8 cellular contexts compared by ENCODE assay signal in genomic region chr6:12012231-12012565, GRCh38. TPM values are rescaled to one million over a fixed set of nuclear protein-coding genes. Genes with fewer than 3 reads are reported as not detected.
DNase-seq lines count a peak whose midpoint lies in the region; ATAC-seq, FAIRE-seq and TF ChIP-seq lines count a peak whose summit lies in the region.

TSS of gene HIVEP1 (plus strand) at chr6:12012312. CDS start at chr6:12015629, 3,317 bp downstream.

- peaks cover 42% of the 10 kb centered on the region for H3K79me2 ChIP-seq in endothelial cell of umbilical vein (ENCODE audit: control insufficient read depth, insufficient read depth, low read length)

- H3K27ac Mint-ChIP-seq in CD8-positive, alpha-beta T cell: peak within 1 kb of the TSS; percentile 97

- H3K4me1 Mint-ChIP-seq in CD8-positive, alpha-beta T cell (ENCODE audit: low read depth): peaks cover 64% of the 10 kb centered on the region

- no peak for TF ChIP-seq EP300 in transverse colon (IDR thresholded peaks at IDR 0.05; ENCODE audit: low read depth)

- no peaks in the 10 kb centered on the region for H3K27me3 Mint-ChIP-seq in CD8-positive, alpha-beta T cell (ENCODE audit: low read depth)

- H3K4me2 ChIP-seq in endothelial cell of umbilical vein (ENCODE audit: insufficient read depth, low read length): peak within 1 kb of the TSS; percentile 96

- peaks cover 36% of the 10 kb centered on the region for H3K36me3 Mint-ChIP-seq in CD8-positive, alpha-beta T cell

- peak in 1 of 7 experiments; percentile 57 for DNase-seq in CD8-positive, alpha-beta T cell
- no peak for DNase-seq in endothelial cell of umbilical vein (ENCODE audit: low read depth, low spot score)
- DNase-seq in mucosa of descending colon: peak; percentile 38 to 71 (median 67)
- DNase-seq in transverse colon: no peak
- no peak for DNase-seq in ACHN
- no peak for DNase-seq in NCI-H82 (lab: John Stamatoyannopoulos, UW)

- no peaks in the 10 kb centered on the region for H3K36me3 ChIP-seq in CD8-positive, alpha-beta T cell (ENCODE audit: insufficient read depth, low read length)
- H3K36me3 ChIP-seq in endothelial cell of umbilical vein (ENCODE audit: control insufficient read depth in 2 of 2, extremely low read depth in 1 of 2, insufficient read depth in 2 of 2, low read length in 2 of 2) (peaks cover 2 to 3% of the 10 kb centered on the region in 2 experiments), mucosa of descending colon (ENCODE audit: low read depth) (no peaks in the 10 kb centered on the region), transverse colon (peaks cover 0 to 1% (median under 1%) of the 10 kb centered on the region in 4 donors)

- dilution Hi-C loops in endothelial cell of umbilical vein (cut with MboI; ENCODE audit: extremely low pct_ligation_motif_present, low sequenced_read_pairs): no loop called here

- no peak for FAIRE-seq in endothelial cell of umbilical vein (lab: Jason Lieb, UNC)

- no peaks in the 10 kb centered on the region for H3K9me3 ChIP-seq in CD8-positive, alpha-beta T cell (ENCODE audit: low read length)
- H3K9me3 ChIP-seq in endothelial cell of umbilical vein (replicated peaks; ENCODE audit: control insufficient read depth, insufficient read depth, low read length): no peaks in the 10 kb centered on the region
- H3K9me3 ChIP-seq in mucosa of descending colon: no peaks in the 10 kb centered on the region
- no peaks in the 10 kb centered on the region for H3K9me3 ChIP-seq in transverse colon

- TF ChIP-seq POLR2A in endothelial cell of umbilical vein (IDR thresholded peaks at IDR 0.05; ENCODE audit: low read depth, low read length) (no peak), transverse colon (IDR thresholded peaks at IDR 0.05) (no peak)

- 1% methylated on average over 33 of the region's 46 CpGs; no CpG with 5 or more reads in 1 of the 2 donors for WGBS in transverse colon (ENCODE audit: low coverage in 1 of 2), 2 donors

- peak within 1 kb of the TSS; percentile 96 for H3K4me3 Mint-ChIP-seq in CD8-positive, alpha-beta T cell

- H4K20me1 ChIP-seq in endothelial cell of umbilical vein (replicated peaks; ENCODE audit: control insufficient read depth, extremely low read depth, insufficient read depth, low read length): no peaks in the 10 kb centered on the region

- peak within 1 kb of the TSS; percentile 13 for H2AFZ ChIP-seq in endothelial cell of umbilical vein (ENCODE audit: low read depth, low read length)

- TF ChIP-seq CTCF in CD8-positive, alpha-beta T cell (IDR thresholded peaks at IDR 0.05): no peak
- TF ChIP-seq CTCF in endothelial cell of umbilical vein (IDR thresholded peaks at IDR 0.05; ENCODE audit: extremely low read depth in 1 of 2, insufficient read depth in 1 of 2, low read depth in 1 of 2, low read length in 2 of 2) (no peak), mucosa of descending colon (IDR thresholded peaks at IDR 0.05) (no peak), transverse colon (IDR thresholded peaks at IDR 0.05) (no peak)

- peak within 1 kb of the TSS; percentile 96 for H3K9ac ChIP-seq in endothelial cell of umbilical vein (replicated peaks; ENCODE audit: extremely low read depth, insufficient read depth, low read length)

- POLR2A ChIA-PET in CD8-positive, alpha-beta T cell (lab: Charles Lee): interaction anchor here (2.2 kb wide), 1 partner anchor 13 kb away, joined by 8 read pairs; no protein-coding TSS in a partner anchor
- POLR2A ChIA-PET in endothelial cell of umbilical vein (lab: Charles Lee): interaction anchor here (0.7 to 3.4 kb wide), 4 partner anchors 278 to 405 kb away, joined by 3 to 29 read pairs (median 4); partner anchors contain the start of gene EDN1

- CTCF ChIA-PET in CD8-positive, alpha-beta T cell (lab: Charles Lee): no interaction called here
- CTCF ChIA-PET in endothelial cell of umbilical vein (lab: Charles Lee): interaction anchor here (0.6 to 4.4 kb wide), 7 partner anchors 12 to 780 kb away, joined by 3 to 41 read pairs (median 12); partner anchors contain the start of genes EDN1 and NEDD9

- H3K9me1 ChIP-seq in endothelial cell of umbilical vein (replicated peaks; ENCODE audit: control insufficient read depth, extremely low read depth, insufficient read depth, low read length): no peaks in the 10 kb centered on the region

- BruUV-seq in endothelial cell of umbilical vein (replicated peaks; lab: Mats Ljungman, UMichigan): no TSS peak

- ATAC-seq in CD8-positive, alpha-beta T cell: no peak
- ATAC-seq in HG02759 (IDR thresholded peaks at IDR 0.05; ENCODE audit: unreplicated experiment) (peak; percentile 2), mucosa of descending colon (no peak)

- in situ Hi-C loops in transverse colon (cut with MboI; ENCODE audit: low pct_ligation_motif_present in 1 of 4, low pct_unique_long_range_greater_than_20kb in 1 of 4, low sequenced_read_pairs in 3 of 4): no loop called here
- in situ Hi-C loops in ACHN (cut with HindIII; ENCODE audit: low pct_ligation_motif_present, low pct_unique_long_range_greater_than_20kb, low sequenced_read_pairs): no loop called here

- peak within 1 kb of the TSS; percentile 51 for H3K27ac ChIP-seq in CD8-positive, alpha-beta T cell (ENCODE audit: low read depth, low read length)
- H3K27ac ChIP-seq in endothelial cell of umbilical vein (ENCODE audit: insufficient read depth, low read depth, low read length) (peak within 1 kb of the TSS; percentile 95), transverse colon (peak within 1 kb of the TSS; percentile 96 to 99 (median 99))

- H3K4me3 ChIP-seq in CD8-positive, alpha-beta T cell (ENCODE audit: low read depth, low read length): peak within 1 kb of the TSS; percentile 72
- H3K4me3 ChIP-seq in endothelial cell of umbilical vein (replicated peaks in 1 of 3; ENCODE audit: insufficient read depth in 1 of 3, low read depth in 1 of 3, low read length in 3 of 3) (peak within 1 kb of the TSS; percentile 62 to 92 (median 71)), mucosa of descending colon (peak within 1 kb of the TSS; percentile 60), transverse colon (peak within 1 kb of the TSS; percentile 76 to 93 (median 80))

- no peaks in the 10 kb centered on the region for H3K27me3 ChIP-seq in CD8-positive, alpha-beta T cell (ENCODE audit: insufficient read depth, low read length)
- H3K27me3 ChIP-seq in endothelial cell of umbilical vein (ENCODE audit: control insufficient read depth in 2 of 2, insufficient read depth in 2 of 2, low read length in 2 of 2) (no peaks in the 10 kb centered on the region), transverse colon (no peaks in the 10 kb centered on the region)

- intact Hi-C loops in CD8-positive, alpha-beta T cell (cut with DNase I, micrococcal nuclease): loop anchor here (2.0 to 10.0 kb wide), 8 partner anchors 47 to 1695 kb away; partner anchors contain the start of genes NEDD9 (in 2 of the 2), SMIM13 (in 1 of the 2), TBC1D7 (in 1 of the 2) and TMEM14B (in 1 of the 2)
- intact Hi-C loops in T-helper 2 cell treated with Interferon-gamma antibody and Interleukin-4, amounts not matched to agents 100 ng/mL and 5 ng/mL, for 36 hours (cut with micrococcal nuclease): loop anchor here (5.0 to 10.0 kb wide), 4 partner anchors 110 to 1600 kb away; partner anchors contain the start of gene SIRT5
- intact Hi-C loops in endothelial cell of umbilical vein (cut with micrococcal nuclease) (loop anchor here (5.0 to 10.0 kb wide), 4 partner anchors 135 to 797 kb away; no protein-coding TSS in a partner anchor), mucosa of descending colon (cut with DNase I, micrococcal nuclease) (no loop called here), transverse colon (cut with DNase I; ENCODE audit: low total_unique reads) (no loop called here)

- peaks cover 3% of the 10 kb centered on the region for H3K9me3 Mint-ChIP-seq in CD8-positive, alpha-beta T cell

- H3K4me1 ChIP-seq in CD8-positive, alpha-beta T cell (ENCODE audit: insufficient read depth, low read length): peaks cover 36% of the 10 kb centered on the region
- peaks cover 38% of the 10 kb centered on the region for H3K4me1 ChIP-seq in endothelial cell of umbilical vein (ENCODE audit: control insufficient read depth, extremely low read depth, insufficient read depth, low read length)
- peaks cover 20% of the 10 kb centered on the region for H3K4me1 ChIP-seq in mucosa of descending colon (ENCODE audit: low read depth)
- H3K4me1 ChIP-seq in transverse colon: peaks cover 0 to 39% (median 31%) of the 10 kb centered on the region in 4 donors

TF ChIP-seq in endothelial cell of umbilical vein, 7 proteins besides CTCF, POLR2A, EP300 and RAD21:
- no peak for TF ChIP-seq FOS (IDR thresholded peaks at IDR 0.05; ENCODE audit: borderline replicate concordance, insufficient read depth, low read length)
- no peak for TF ChIP-seq MYC (IDR thresholded peaks at IDR 0.05; ENCODE audit: low read depth, low read length)
TF ChIP-seq in endothelial cell of umbilical vein: peak in this region for 0.

RNA-seq across cellular contexts. Expression of gene HIVEP1, which starts in this region (rescaled TPM):
- total RNA-seq in CD8-positive, alpha-beta T cell: 10 to 100 TPM; 72.7 to 79.4 TPM
- 18.1 and 20.7 TPM in 2 replicates for total RNA-seq in T-helper 2 cell treated with Interferon-gamma antibody and Interleukin-4, amounts not matched to agents 100 ng/mL and 5 ng/mL, for 36 hours
- total RNA-seq in endothelial cell of umbilical vein: 40.3 and 49.2 TPM in 2 replicates
- 33.5 and 34.1 TPM in 2 replicates for polyA plus RNA-seq in endothelial cell of umbilical vein
- 29.0 and 33.4 TPM in 2 replicates for polyA plus RNA-seq in endothelial cell of umbilical vein (2011; cell fraction: cytosol; rRNA removed)
- 66.4 and 87.1 TPM in 2 replicates for polyA plus RNA-seq in endothelial cell of umbilical vein (2011; cell fraction: nucleus; rRNA removed)
- 25.4 and 26.9 TPM in 2 replicates for polyA plus RNA-seq in endothelial cell of umbilical vein (2012)
- polyA minus RNA-seq in endothelial cell of umbilical vein: 78.2 and 79.0 TPM in 2 replicates
- 11.5 TPM for polyA minus RNA-seq in endothelial cell of umbilical vein (2011; cell fraction: cytosol; rRNA and poly(A)+ RNA removed)
- polyA minus RNA-seq in endothelial cell of umbilical vein (2011; cell fraction: nucleus; rRNA and poly(A)+ RNA removed): 110 and 144 TPM in 2 replicates
- 10 to 100 TPM; 27.6 to 37.3 (median 35.8) TPM for total RNA-seq in mucosa of descending colon
- 10 to 100 TPM; 18.9 to 90.9 (median 30.5) TPM for total RNA-seq in transverse colon

Comparison
In these comparisons a context has a peak if more than half of its experiments do, and no peak if none do; other contexts are left out.
1. DNase-seq: peak in mucosa of descending colon (3 of 3); none in endothelial cell of umbilical vein (single experiment), transverse colon (single experiment), ACHN (single experiment) and NCI-H82 (single experiment).
2. intact Hi-C loops: an anchor here in CD8-positive, alpha-beta T cell (2.0 to 10.0 kb wide), T-helper 2 cell treated with Interferon-gamma antibody and Interleukin-4, amounts not matched to agents 100 ng/mL and 5 ng/mL, for 36 hours (5.0 to 10.0 kb wide) and endothelial cell of umbilical vein (5.0 to 10.0 kb wide); none called in mucosa of descending colon and transverse colon.
3. Peak in every context shown above with its lines, with median percentiles within 50 percentile points of each other: H3K27ac ChIP-seq and H3K4me3 ChIP-seq.